20 cellular contexts compared by ENCODE assay signal in the genomic region with DNA sequence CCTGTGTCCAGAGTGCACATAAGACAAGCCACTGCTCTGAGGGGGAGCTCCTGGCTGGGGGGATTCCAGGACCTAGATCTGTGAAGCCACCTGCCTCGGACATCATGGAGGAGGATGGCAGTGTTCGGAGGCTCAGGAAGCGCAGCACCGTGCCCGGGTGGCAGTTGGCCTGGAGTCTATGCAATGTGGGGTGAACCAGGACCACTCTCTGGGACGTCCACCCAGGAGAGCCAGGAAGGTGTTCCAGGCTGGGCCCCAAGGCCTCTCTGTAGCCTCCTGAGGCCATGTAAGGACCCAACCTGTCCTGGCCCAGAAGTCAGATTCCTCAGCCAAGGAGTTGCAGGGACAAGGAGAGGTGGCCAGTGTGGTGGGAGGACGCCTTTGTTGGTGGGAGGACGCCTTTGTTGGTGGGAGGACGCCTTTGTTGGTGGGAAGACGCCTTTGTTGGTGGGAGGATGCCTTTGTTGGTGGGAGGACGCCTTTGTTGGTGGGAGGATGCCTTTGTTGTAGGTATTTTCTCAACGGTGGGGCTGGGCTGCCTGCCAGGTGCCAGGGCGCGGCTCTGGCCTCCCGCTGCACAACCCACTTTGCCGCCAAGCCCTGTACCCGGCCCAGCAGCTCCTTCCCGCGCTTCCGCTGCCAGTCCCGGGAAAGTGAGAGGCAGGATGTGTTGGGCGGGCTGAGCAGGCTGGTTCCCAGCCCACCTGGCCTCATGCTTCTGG. TPM values are rescaled to one million over a fixed set of nuclear protein-coding genes. Genes with fewer than 3 reads are reported as not detected.
DNase-seq lines count a peak whose midpoint lies in the region; TF ChIP-seq lines count a peak whose summit lies in the region.
"Had no signal": no experiment of that assay in that cellular context is flagged by ENCODE, and none has a peak within 500 bp of the region (broad histone marks: within the 10 kb centered on the region; RNA-seq: fewer than 3 reads in every experiment).

No MANE protein-coding gene starts in this region.

- H3K9me3 ChIP-seq in trophoblast cell (ENCODE audit: insufficient read depth, low read depth, low read length) (peaks cover 2% of the 10 kb centered on the region), mesenchymal stem cell (ENCODE audit: control insufficient read depth, low read length) (no peaks in the 10 kb centered on the region)
- H3K9me3 ChIP-seq: heart right ventricle had no signal

- DNase-seq in Calu3 (peak; percentile 55), NCI-H2029 treated with DMSO at 0.1 percent for 48 hours (lab: John Stamatoyannopoulos, UW) (peak; percentile 100), SW480 (ENCODE audit: low spot score) (peak; percentile 74), trophoblast cell (no peak), 8988T (no peak), amygdala (lab: John Stamatoyannopoulos, UW) (no peak), mesenchymal stem cell (no peak)
- no peak for DNase-seq in activated CD4-positive, alpha-beta T cell treated with anti-CD3 and anti-CD28 coated beads for 4 hours
- DNase-seq: ACHN, H9, heart right ventricle, NCI-H1092, NCI-H187 treated with DMSO at 0.1 percent for 48 hours, NCI-H526 treated with DMSO at 0.1 percent for 48 hours, substantia nigra, T-helper 9 cell had no signal

- H3K36me3 ChIP-seq in trophoblast cell (ENCODE audit: control insufficient read depth in 1 of 2, insufficient read depth in 2 of 2, low read length in 2 of 2) (no peaks in the 10 kb centered on the region), mesenchymal stem cell (ENCODE audit: control insufficient read depth in 1 of 2, insufficient read depth in 2 of 2, low read depth in 1 of 2, low read length in 2 of 2) (no peaks in the 10 kb centered on the region)
- H3K36me3 ChIP-seq: heart right ventricle had no signal

- H4K8ac ChIP-seq in trophoblast cell (ENCODE audit: low read depth, low read length) = no peak overlapping the region
- H4K8ac ChIP-seq in mesenchymal stem cell (ENCODE audit: low read length) = no peak overlapping the region

- H3K27ac ChIP-seq in trophoblast cell (ENCODE audit: low read depth, low read length) = no peak overlapping the region
- no peak overlapping the region for H3K27ac ChIP-seq in mesenchymal stem cell (ENCODE audit: low read length, poor library complexity, severe bottlenecking)
- H3K27ac ChIP-seq: heart right ventricle had no signal

- TF ChIP-seq CTCF in Calu3 (IDR thresholded peaks at IDR 0.05; ENCODE audit: unreplicated experiment) = no peak

- H2BK120ac ChIP-seq in trophoblast cell (ENCODE audit: insufficient read depth, low read length, poor library complexity) (no peak overlapping the region), mesenchymal stem cell (ENCODE audit: low read depth, low read length) (no peak overlapping the region)

- H3K4me1 ChIP-seq in trophoblast cell (ENCODE audit: control insufficient read depth in 1 of 2, insufficient read depth in 2 of 2, low read length in 2 of 2) = no peaks in the 10 kb centered on the region
- H3K4me1 ChIP-seq in mesenchymal stem cell (ENCODE audit: control insufficient read depth, insufficient read depth, low read depth, low read length) = peaks cover 3% of the 10 kb centered on the region

- H3K27me3 ChIP-seq in trophoblast cell (ENCODE audit: insufficient read depth, low read length) (no peaks in the 10 kb centered on the region), mesenchymal stem cell (ENCODE audit: control insufficient read depth in 1 of 2, insufficient read depth in 1 of 2, low read length in 2 of 2) (peaks cover 9 to 45% of the 10 kb centered on the region in 2 experiments)

- H3K27ac Mint-ChIP-seq in Calu3 (ENCODE audit: unreplicated experiment) = no peak overlapping the region
- H3K27ac Mint-ChIP-seq: H9 had no signal

- H3K9me3 Mint-ChIP-seq in Calu3 (ENCODE audit: low read depth, unreplicated experiment) = no peaks in the 10 kb centered on the region
- H3K9me3 Mint-ChIP-seq: activated naive CD4-positive, alpha-beta T cell treated with anti-CD3 and anti-CD28 coated beads, Interleukin-2, amount 50 U/mL, for 72 hours; H9; naive thymus-derived CD8-positive, alpha-beta T cell had no signal

- no peak overlapping the region for H2BK5ac ChIP-seq in trophoblast cell (ENCODE audit: low read depth, low read length, poor library complexity)
- H2BK5ac ChIP-seq in mesenchymal stem cell (ENCODE audit: low read depth, low read length, poor library complexity, severe bottlenecking) = no peak overlapping the region

- peaks cover 15% of the 10 kb centered on the region for H3K27me3 Mint-ChIP-seq in Calu3 (ENCODE audit: unreplicated experiment)

- no peak overlapping the region for H3K14ac ChIP-seq in trophoblast cell (ENCODE audit: low read length)
- H3K14ac ChIP-seq in mesenchymal stem cell (ENCODE audit: low read length in 2 of 2) = no peak overlapping the region

- no peak overlapping the region for H3K9ac ChIP-seq in trophoblast cell (ENCODE audit: low read length)
- no peak overlapping the region for H3K9ac ChIP-seq in mesenchymal stem cell (ENCODE audit: low read length)

- BruUV-seq in Calu3 (replicated peaks; lab: Mats Ljungman, UMichigan) = no TSS peak

- H3K4me1 Mint-ChIP-seq in Calu3 (ENCODE audit: low read depth, unreplicated experiment) = peaks cover 20% of the 10 kb centered on the region

- WGBS in trophoblast cell (ENCODE audit: extremely low coverage, insufficient coverage, insufficient read length) = no CpG with 5 or more reads among the region's 22 CpGs
- WGBS in mesenchymal stem cell = 96% methylated on average over 19 of the region's 22 CpGs

- H3K23ac ChIP-seq in trophoblast cell (ENCODE audit: low read length) (no peak overlapping the region), mesenchymal stem cell (ENCODE audit: low read length in 2 of 2) (no peak overlapping the region)

- H3K79me2 ChIP-seq in trophoblast cell (ENCODE audit: control insufficient read depth, insufficient read depth, low read length, poor library complexity) = no peaks in the 10 kb centered on the region

- CTCF ChIA-PET in Calu3 (lab: Charles Lee) = interaction anchor here (1.0 to 3.2 kb wide), 2 partner anchors 82 to 154 kb away, joined by 3 to 26 read pairs; a partner anchor contains a TSS

- H2AFZ ChIP-seq in trophoblast cell (ENCODE audit: insufficient read depth, low read length, poor library complexity) (no peak overlapping the region), mesenchymal stem cell (ENCODE audit: low read depth, low read length) (no peak overlapping the region)

- no peak overlapping the region for H3K4ac ChIP-seq in trophoblast cell (ENCODE audit: low read depth, low read length)
- H3K4ac ChIP-seq in mesenchymal stem cell (ENCODE audit: low read depth in 1 of 2, low read length in 2 of 2) = no peak overlapping the region

- H3K79me1 ChIP-seq in trophoblast cell (ENCODE audit: low read length) (no peaks in the 10 kb centered on the region), mesenchymal stem cell (replicated peaks; ENCODE audit: low read length, poor library complexity, severe bottlenecking) (no peaks in the 10 kb centered on the region)

- intact Hi-C loops in Calu3 (cut with micrococcal nuclease; ENCODE audit: unreplicated experiment) = no loop called here

- H3K18ac ChIP-seq in trophoblast cell (ENCODE audit: low read length) (no peak overlapping the region), mesenchymal stem cell (ENCODE audit: low read depth in 1 of 2, low read length in 2 of 2) (no peak overlapping the region)

- H4K91ac ChIP-seq in trophoblast cell (ENCODE audit: low read depth, low read length) = no peak overlapping the region
- no peak overlapping the region for H4K91ac ChIP-seq in mesenchymal stem cell (ENCODE audit: low read length)

- H4K12ac ChIP-seq in trophoblast cell (ENCODE audit: low read depth, low read length) = no peak overlapping the region

- H2BK12ac ChIP-seq in trophoblast cell (ENCODE audit: low read length) = no peak overlapping the region
- H2BK12ac ChIP-seq in mesenchymal stem cell (ENCODE audit: low read length in 2 of 2) = no peak overlapping the region

- peak overlapping the region; percentile 38 for H3K4me3 ChIP-seq in trophoblast cell (ENCODE audit: low read depth, low read length)
- no peak overlapping the region for H3K4me3 ChIP-seq in mesenchymal stem cell (ENCODE audit: insufficient read depth in 1 of 2, low read depth in 1 of 2, low read length in 2 of 2)
- H3K4me3 ChIP-seq: heart right ventricle, smooth muscle cell had no signal

- H3K4me3 Mint-ChIP-seq in Calu3 (ENCODE audit: low read depth, unreplicated experiment) = no peak overlapping the region
- H3K4me3 Mint-ChIP-seq: H9 had no signal

- H3K36me3 Mint-ChIP-seq in Calu3 (ENCODE audit: insufficient read depth, unreplicated experiment) = no peaks in the 10 kb centered on the region
- H3K36me3 Mint-ChIP-seq: activated naive CD4-positive, alpha-beta T cell treated with anti-CD3 and anti-CD28 coated beads, Interleukin-2, amount 50 U/mL, for 72 hours; naive thymus-derived CD8-positive, alpha-beta T cell had no signal

- no peak overlapping the region for H3K4me2 ChIP-seq in trophoblast cell (ENCODE audit: low read length)
- no peak overlapping the region for H3K4me2 ChIP-seq in mesenchymal stem cell (ENCODE audit: low read length, poor library complexity, severe bottlenecking)
- H3K4me2 ChIP-seq: smooth muscle cell had no signal

- no peak overlapping the region for H2BK15ac ChIP-seq in mesenchymal stem cell (ENCODE audit: low read depth, poor library complexity, severe bottlenecking)

- no peak overlapping the region for H2AK5ac ChIP-seq in trophoblast cell (ENCODE audit: low read length)
- H2AK5ac ChIP-seq in mesenchymal stem cell (ENCODE audit: low read length, severe bottlenecking) = no peak overlapping the region

RNA-seq across cellular contexts. Expression of a gene that starts 30.6 kb away (rescaled TPM):
- 6.2 and 6.8 TPM in 2 replicates for total RNA-seq in Calu3 (2022)
- 0.01 TPM in 2 replicates for polyA plus RNA-seq in trophoblast cell (2013)
- not detected for polyA plus RNA-seq in mesenchymal stem cell (2013, experiment 1 of 2)
- 0.01 TPM for polyA plus RNA-seq in mesenchymal stem cell (2013, experiment 2 of 2)
- total RNA-seq: smooth muscle cell had no signal

RNA-seq across cellular contexts. Expression of a gene that starts 48.1 kb away (rescaled TPM):
- total RNA-seq in Calu3 (2022) = 1.0 and 1.3 TPM in 2 replicates
- 0.15 and 0.18 TPM in 2 replicates for polyA plus RNA-seq in trophoblast cell (2013)
- 0.48 TPM for polyA plus RNA-seq in mesenchymal stem cell (2013, experiment 1 of 2)
- 0.58 TPM for polyA plus RNA-seq in mesenchymal stem cell (2013, experiment 2 of 2)
- total RNA-seq: naive thymus-derived CD8-positive, alpha-beta T cell; osteocyte; smooth muscle cell had no signal
- polyA plus RNA-seq: naive thymus-derived CD8-positive, alpha-beta T cell; smooth muscle cell had no signal

Comparison
In these comparisons a context has a peak if more than half of its experiments do, and no peak if none do; other contexts are left out.
1. DNase-seq: peak in Calu3 (single experiment), NCI-H2029 treated with DMSO at 0.1 percent for 48 hours (single experiment) and SW480 (single experiment); none in trophoblast cell (0 of 2), 8988T (single experiment), amygdala (0 of 56), activated CD4-positive, alpha-beta T cell treated with anti-CD3 and anti-CD28 coated beads for 4 hours (0 of 2) and mesenchymal stem cell (single experiment).